29 cellular contexts compared by ENCODE assay signal in the genomic region with DNA sequence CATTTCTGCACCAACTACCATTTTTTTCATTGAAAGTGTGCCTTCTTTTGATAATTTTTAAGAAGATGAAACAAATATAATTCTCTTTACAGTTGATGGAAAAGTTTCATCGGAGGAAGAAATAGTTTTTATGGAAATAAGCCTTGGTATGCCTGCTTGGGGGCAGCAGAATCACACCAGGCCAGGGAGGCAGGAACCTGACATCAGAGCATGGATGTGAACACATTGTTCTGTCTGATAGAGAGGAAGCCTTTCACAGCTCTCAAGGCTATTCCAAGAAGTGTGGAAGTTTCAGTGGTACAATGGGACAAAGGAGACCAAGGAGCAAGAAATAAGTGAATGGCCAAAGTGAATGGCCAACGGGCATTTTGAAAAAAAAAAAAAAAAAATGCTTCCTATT.
"Had no signal": no experiment of that assay in that cellular context is flagged by ENCODE, and none has a peak within 500 bp of the region (broad histone marks: within the 10 kb centered on the region; RNA-seq: fewer than 3 reads in every experiment).

No MANE protein-coding gene starts in this region.

- H3K27me3 Mint-ChIP-seq: dendritic cell treated with granulocyte-macrophage colony-stimulating factor and Interleukin-4, amounts not matched to agents 40 ng/mL and 50 ng/mL, for 4 days; memory B cell; naive B cell; natural killer cell treated with Interleukin-12 subunit alpha and Interleukin-12 subunit beta and Interleukin-15 and Interleukin-18, amount 100 ng/mL, for 72 hours; stimulated activated naive B cell treated with anti-CD40 and anti-IgM and Interleukin-4, amounts not matched to agents 10 μg/mL and 1 μg/mL and 100 μg/mL, for 72 hours; stimulated activated naive CD8-positive, alpha-beta T cell treated with anti-CD3 and anti-CD28 coated beads, Interleukin-15, Interleukin-2, amounts not matched to agents 100 ng/mL and 50 ng/mL, for 24 hours had no signal

- ATAC-seq: esophagus mucosa; gastrocnemius medialis; left ventricle myocardium superior; mucosa of descending colon; natural killer cell treated with Interleukin-12 subunit alpha and Interleukin-12 subunit beta and Interleukin-15 and Interleukin-18, amount 100 ng/mL, for 72 hours; psoas muscle; right cardiac atrium; stimulated activated naive B cell treated with anti-CD40 and anti-IgM and Interleukin-4, amounts not matched to agents 10 μg/mL and 1 μg/mL and 100 μg/mL, for 72 hours had no signal

- H3K4me3 ChIP-seq: colonic mucosa, gastrocnemius medialis, lung, mucosa of descending colon, ovary, psoas muscle, skin epidermis, spleen, thoracic aorta, tibial nerve, upper lobe of left lung had no signal

- H3K27me3 ChIP-seq: colonic mucosa, gastrocnemius medialis, ovary, spleen, tibial nerve, upper lobe of left lung had no signal

- H3K4me1 ChIP-seq: colonic mucosa, gastrocnemius medialis, psoas muscle, spleen, tibial nerve, upper lobe of left lung had no signal

- H3K36me3 ChIP-seq: colonic mucosa, gastrocnemius medialis, ovary, spleen, thoracic aorta, tibial nerve, upper lobe of left lung had no signal

- DNase-seq: colonic mucosa; effector memory CD4-positive, alpha-beta T cell; foreskin fibroblast; gastrocnemius medialis; head of caudate nucleus; left ventricle myocardium superior; mucosa of descending colon; naive B cell; occipital lobe; ovary; psoas muscle; right cardiac atrium; spleen; stimulated activated naive B cell treated with anti-CD40 and anti-IgM and Interleukin-4, amounts not matched to agents 10 μg/mL and 1 μg/mL and 100 μg/mL, for 72 hours; upper lobe of left lung had no signal

- H3K36me3 Mint-ChIP-seq: memory B cell; mesothelial cell of epicardium; naive B cell; natural killer cell treated with Interleukin-12 subunit alpha and Interleukin-12 subunit beta and Interleukin-15 and Interleukin-18, amount 100 ng/mL, for 72 hours; stimulated activated naive B cell treated with anti-CD40 and anti-IgM and Interleukin-4, amounts not matched to agents 10 μg/mL and 1 μg/mL and 100 μg/mL, for 72 hours had no signal

- H3K4me1 Mint-ChIP-seq: memory B cell; naive B cell; stimulated activated naive B cell treated with anti-CD40 and anti-IgM and Interleukin-4, amounts not matched to agents 10 μg/mL and 1 μg/mL and 100 μg/mL, for 72 hours had no signal

- H3K9me3 ChIP-seq: colonic mucosa, gastrocnemius medialis, mucosa of descending colon, ovary, psoas muscle, spleen, thoracic aorta, tibial nerve, upper lobe of left lung had no signal

- H3K27ac ChIP-seq: colonic mucosa, epithelial cell of prostate, gastrocnemius medialis, ovary, psoas muscle, skin epidermis, spleen, thoracic aorta, tibial nerve, upper lobe of left lung had no signal

- H3K27ac Mint-ChIP-seq: dendritic cell treated with granulocyte-macrophage colony-stimulating factor and Interleukin-4, amounts not matched to agents 40 ng/mL and 50 ng/mL, for 4 days; memory B cell; mesothelial cell of epicardium; naive B cell; natural killer cell treated with Interleukin-12 subunit alpha and Interleukin-12 subunit beta and Interleukin-15 and Interleukin-18, amount 100 ng/mL, for 72 hours; stimulated activated naive B cell treated with anti-CD40 and anti-IgM and Interleukin-4, amounts not matched to agents 10 μg/mL and 1 μg/mL and 100 μg/mL, for 72 hours; stimulated activated naive CD8-positive, alpha-beta T cell treated with anti-CD3 and anti-CD28 coated beads, Interleukin-15, Interleukin-2, amounts not matched to agents 100 ng/mL and 50 ng/mL, for 24 hours had no signal

- FAIRE-seq: endometrium, keratinocyte, urothelium cell line had no signal

- H3K9me3 Mint-ChIP-seq: dendritic cell treated with granulocyte-macrophage colony-stimulating factor and Interleukin-4, amounts not matched to agents 40 ng/mL and 50 ng/mL, for 4 days; mesothelial cell of epicardium; stimulated activated naive CD8-positive, alpha-beta T cell treated with anti-CD3 and anti-CD28 coated beads, Interleukin-15, Interleukin-2, amounts not matched to agents 100 ng/mL and 50 ng/mL, for 24 hours had no signal

- H3K4me3 Mint-ChIP-seq: dendritic cell treated with granulocyte-macrophage colony-stimulating factor and Interleukin-4, amounts not matched to agents 40 ng/mL and 50 ng/mL, for 4 days; memory B cell; mesothelial cell of epicardium; naive B cell; natural killer cell treated with Interleukin-12 subunit alpha and Interleukin-12 subunit beta and Interleukin-15 and Interleukin-18, amount 100 ng/mL, for 72 hours; stimulated activated naive B cell treated with anti-CD40 and anti-IgM and Interleukin-4, amounts not matched to agents 10 μg/mL and 1 μg/mL and 100 μg/mL, for 72 hours; stimulated activated naive CD8-positive, alpha-beta T cell treated with anti-CD3 and anti-CD28 coated beads, Interleukin-15, Interleukin-2, amounts not matched to agents 100 ng/mL and 50 ng/mL, for 24 hours had no signal
